Comparison of ENCODE assay signal across 22 cellular contexts in genomic region chr2:192123847-192124246, GRCh38.
DNase-seq lines count a peak whose midpoint lies in the region; ATAC-seq, FAIRE-seq and TF ChIP-seq lines count a peak whose summit lies in the region.
"Had no signal": no experiment of that assay in that cellular context is flagged by ENCODE, and none has a peak within 500 bp of the region (broad histone marks: within the 10 kb centered on the region; RNA-seq: fewer than 3 reads in every experiment).

No MANE protein-coding gene starts in this region.

- no peak overlapping the region for H3K4me2 ChIP-seq in HepG2 (ENCODE audit: low read depth, low read length)
- H3K4me2 ChIP-seq: KMS-11 had no signal

- FAIRE-seq in HepG2 (lab: Jason Lieb, UNC): no peak
- FAIRE-seq: GM12878, pancreas, urothelium cell line had no signal

- no peaks in the 10 kb centered on the region for H4K20me1 ChIP-seq in HepG2 (ENCODE audit: insufficient read depth, low read length)

- CTCF ChIA-PET in HepG2 (lab: Yijun Ruan, JAX; ENCODE audit: low intra/inter-chr PET ratio, low total read pairs): no interaction called here

- POLR2A ChIA-PET in HepG2 (lab: Yijun Ruan, JAX): no interaction called here

- H3K27ac ChIP-seq in liver (ENCODE audit: low read depth in 1 of 2, low read length in 2 of 2) (peak overlapping the region; percentile 6 to 63), HepG2 (ENCODE audit: extremely low read length, insufficient read depth, low read length) (no peak overlapping the region), adrenal gland (no peak overlapping the region)
- H3K27ac ChIP-seq: esophagus squamous epithelium, HL-60, KMS-11, pancreas had no signal

- TF ChIP-seq RAD21 in liver (IDR thresholded peaks at IDR 0.05): peak; percentile 47 to 54
- TF ChIP-seq RAD21 in HepG2 (CRISPR knock-in tag; IDR thresholded peaks at IDR 0.05): no peak

- no peak for TF ChIP-seq EP300 in HepG2 (IDR thresholded peaks at IDR 0.05; ENCODE audit: low read depth in 2 of 2, low read length in 2 of 2)
- no peak for TF ChIP-seq EP300 in HepG2 (CRISPR knock-in tag; IDR thresholded peaks at IDR 0.05; ENCODE audit: borderline replicate concordance)

- H3K4me1 ChIP-seq in liver (ENCODE audit: control insufficient read depth in 4 of 4, insufficient read depth in 4 of 4, low read length in 3 of 4) (peaks cover 3 to 35% (median 24%) of the 10 kb centered on the region in 4 donors), HepG2 (ENCODE audit: insufficient read depth, low read length) (no peaks in the 10 kb centered on the region), adrenal gland (replicated peaks in 1 of 2) (no peaks in the 10 kb centered on the region)
- H3K4me1 ChIP-seq: pancreas had no signal

- H3K9me3 Mint-ChIP-seq in osteocyte (ENCODE audit: unreplicated experiment): no peaks in the 10 kb centered on the region

- H3K4me1 Mint-ChIP-seq in osteocyte (ENCODE audit: unreplicated experiment): peaks cover 75% of the 10 kb centered on the region

- DNase-seq in HepG2 (ENCODE audit: low spot score) (no peak), fibroblast of pulmonary artery (ENCODE audit: low read depth) (peak; percentile 30), osteocyte (ENCODE audit: extremely low spot score, unreplicated experiment) (no peak), adrenal gland (no peak), NCI-H2107 (lab: John Stamatoyannopoulos, UW) (no peak)
- DNase-seq: activated CD4-positive, alpha-beta T cell treated with anti-CD3 and anti-CD28 coated beads for 1 hour; activated CD8-positive, alpha-beta memory T cell treated with anti-CD3 and anti-CD28 coated beads, Interleukin-2, amount 50 U/mL, for 4 hours; activated naive CD4-positive, alpha-beta T cell; esophagus squamous epithelium; GOT3; NCI-H1105 treated with DMSO at 0.1 percent for 48 hours; pancreas; stimulated activated CD4-positive, alpha-beta T cell treated with anti-CD3 and anti-CD28 coated beads, Interleukin-12 subunit alpha, Interleukin-12 subunit beta, amount 100 ng/mL, for 4 hours; stimulated activated naive CD4-positive, alpha-beta T cell; T1000 had no signal

- peaks cover 5% of the 10 kb centered on the region for H3K36me3 Mint-ChIP-seq in osteocyte (ENCODE audit: unreplicated experiment)

- no peak overlapping the region for H3K4me3 Mint-ChIP-seq in osteocyte (ENCODE audit: unreplicated experiment)

- TF ChIP-seq CTCF in liver (IDR thresholded peaks at IDR 0.05; ENCODE audit: low read depth, low read length, missing input control) (no peak), HepG2 (CRISPR knock-in tag; IDR thresholded peaks at IDR 0.05) (no peak), fibroblast of pulmonary artery (IDR thresholded peaks at IDR 0.05; ENCODE audit: low read length, missing control alignments) (no peak), osteocyte (IDR thresholded peaks at IDR 0.05) (no peak), adrenal gland (IDR thresholded peaks at IDR 0.05) (no peak)

- in situ Hi-C loops in HepG2 (cut with HindIII; ENCODE audit: extremely low pct_ligation_motif_present, low pct_unique_long_range_greater_than_20kb): no loop called here

- no peak overlapping the region for H3K4me3 ChIP-seq in liver (ENCODE audit: low read depth in 1 of 3, low read length in 3 of 3)
- H3K4me3 ChIP-seq in HepG2 (replicated peaks in 1 of 3; ENCODE audit: insufficient read depth in 1 of 3, low read depth in 2 of 3, low read length in 3 of 3): no peak overlapping the region
- no peak overlapping the region for H3K4me3 ChIP-seq in fibroblast of pulmonary artery (replicated peaks; ENCODE audit: low read depth, low read length)
- no peak overlapping the region for H3K4me3 ChIP-seq in adrenal gland
- H3K4me3 ChIP-seq: esophagus squamous epithelium, GM12878, pancreas had no signal

- no peaks in the 10 kb centered on the region for H3K27me3 ChIP-seq in liver (ENCODE audit: control insufficient read depth in 4 of 4, insufficient read depth in 4 of 4, low read length in 3 of 4)
- H3K27me3 ChIP-seq in HepG2 (ENCODE audit: control insufficient read depth in 1 of 2, insufficient read depth in 2 of 2, low read length in 2 of 2): no peaks in the 10 kb centered on the region
- H3K27me3 ChIP-seq in adrenal gland: no peaks in the 10 kb centered on the region
- H3K27me3 ChIP-seq: esophagus squamous epithelium, pancreas had no signal

- H3K36me3 ChIP-seq in liver (ENCODE audit: control insufficient read depth in 4 of 4, insufficient read depth in 3 of 4, low read depth in 1 of 4, low read length in 3 of 4) (no peaks in the 10 kb centered on the region), HepG2 (replicated peaks in 1 of 2; ENCODE audit: control insufficient read depth in 1 of 2, insufficient read depth in 2 of 2, low read length in 2 of 2) (no peaks in the 10 kb centered on the region), adrenal gland (replicated peaks in 1 of 2) (no peaks in the 10 kb centered on the region)
- H3K36me3 ChIP-seq: esophagus squamous epithelium, pancreas had no signal

- intact Hi-C loops in HepG2 (cut with micrococcal nuclease; ENCODE audit: unreplicated experiment) (no loop called here), adrenal gland (cut with DNase I) (no loop called here)

- no peak overlapping the region for H2AFZ ChIP-seq in HepG2 (ENCODE audit: low read length)

- H3K27ac Mint-ChIP-seq in osteocyte (ENCODE audit: unreplicated experiment): peak overlapping the region; percentile 53

- no peaks in the 10 kb centered on the region for H3K27me3 Mint-ChIP-seq in osteocyte (ENCODE audit: unreplicated experiment)

- H3K9me3 ChIP-seq in liver (ENCODE audit: control insufficient read depth in 4 of 4, low read length in 3 of 4) (no peaks in the 10 kb centered on the region), HepG2 (ENCODE audit: low read length) (no peaks in the 10 kb centered on the region), adrenal gland (replicated peaks in 1 of 3) (no peaks in the 10 kb centered on the region)
- H3K9me3 ChIP-seq: esophagus squamous epithelium, pancreas had no signal

- no peaks in the 10 kb centered on the region for H3K79me2 ChIP-seq in HepG2 (ENCODE audit: insufficient read depth, low read length)

- no peak overlapping the region for H3K9ac ChIP-seq in liver (ENCODE audit: low read depth in 1 of 2, low read length in 2 of 2)
- H3K9ac ChIP-seq in HepG2 (ENCODE audit: insufficient read depth, low read depth, low read length): no peak overlapping the region
- H3K9ac ChIP-seq: KMS-11 had no signal

- TF ChIP-seq POLR2A in HepG2 (IDR thresholded peaks at IDR 0.05; ENCODE audit: insufficient read depth in 1 of 2, low read depth in 2 of 2, low read length in 2 of 2): no peak
- no peak for TF ChIP-seq POLR2A in adrenal gland (IDR thresholded peaks at IDR 0.05)

- ATAC-seq in HepG2: no peak
- ATAC-seq in HG03159 (IDR thresholded peaks at IDR 0.05; ENCODE audit: unreplicated experiment): no peak
- no peak for ATAC-seq in GM19035 (IDR thresholded peaks at IDR 0.05; ENCODE audit: unreplicated experiment)
- ATAC-seq: GM12878, pancreas had no signal

- BruUV-seq in HepG2 (replicated peaks; lab: Mats Ljungman, UMichigan): no TSS peak

TF ChIP-seq in liver, 16 proteins besides CTCF, POLR2A, EP300 and RAD21 (continues in another document):
- TF ChIP-seq MAX (IDR thresholded peaks at IDR 0.05) (peak; percentile 29), HNF4A (conservative IDR thresholded peaks at IDR 0.05) (peak; percentile 54 to 60), JUND (IDR thresholded peaks at IDR 0.05) (peak; percentile 41 to 79), SP1 (IDR thresholded peaks at IDR 0.05) (peak; percentile 58), TAF1 (conservative IDR thresholded peaks at IDR 0.05) (no peak), HNF4G (IDR thresholded peaks at IDR 0.05) (peak; percentile 26), EGR1 (IDR thresholded peaks at IDR 0.05; ENCODE audit: low read depth in 2 of 2) (no peak), ATF3 (IDR thresholded peaks at IDR 0.05) (peak; percentile 53), RXRA (IDR thresholded peaks at IDR 0.05) (peak; percentile 45 to 67), FOXA1 (IDR thresholded peaks at IDR 0.05) (no peak)

TF ChIP-seq in HepG2, 621 proteins besides CTCF, POLR2A, EP300 and RAD21 (continues in another document):
- TF ChIP-seq ZNF724P (CRISPR knock-in tag; IDR thresholded peaks at IDR 0.05; ENCODE audit: borderline replicate concordance) (no peak), ATF6 (CRISPR knock-in tag; conservative IDR thresholded peaks at IDR 0.05) (no peak), HNF1B (CRISPR knock-in tag; IDR thresholded peaks at IDR 0.05) (no peak), JUND (CRISPR knock-in tag; IDR thresholded peaks at IDR 0.05) (no peak), ZNF580 (CRISPR knock-in tag; IDR thresholded peaks at IDR 0.05; ENCODE audit: borderline replicate concordance, low read depth) (no peak), GLI4 (CRISPR knock-in tag; IDR thresholded peaks at IDR 0.05; ENCODE audit: borderline replicate concordance) (no peak), PCBP2 (optimal IDR thresholded peaks at IDR 0.05; ENCODE audit: low read depth, low read length, poor library complexity, severe bottlenecking) (no peak)

Comparison
In these comparisons a context has a peak if more than half of its experiments do, and no peak if none do; other contexts are left out.
1. H3K27ac ChIP-seq: peak in liver (2 of 2); none in HepG2 (single experiment) and adrenal gland (0 of 5).